Comparison of ENCODE assay signal across 9 cellular contexts in genomic region chr6:41638801-41639555, GRCh38. TPM values are rescaled to one million over a fixed set of nuclear protein-coding genes. Genes with fewer than 3 reads are reported as not detected.
DNase-seq lines count a peak whose midpoint lies in the region; ATAC-seq and TF ChIP-seq lines count a peak whose summit lies in the region.
"Had no signal": no experiment of that assay in that cellular context is flagged by ENCODE, and none has a peak within 500 bp of the region (broad histone marks: within the 10 kb centered on the region; RNA-seq: fewer than 3 reads in every experiment).

No MANE protein-coding gene starts in this region.

- H3K4me3 ChIP-seq in lower lobe of right lung (peak overlapping the region; percentile 57), stomach smooth muscle (ENCODE audit: low read length in 2 of 2) (peak overlapping the region; percentile 43 to 69)

- no peak overlapping the region for H3K9ac ChIP-seq in stomach smooth muscle (ENCODE audit: low read length in 2 of 2)

- peaks cover 28% of the 10 kb centered on the region for H3K27me3 ChIP-seq in lower lobe of right lung (ENCODE audit: low read depth)
- H3K27me3 ChIP-seq in stomach smooth muscle (ENCODE audit: control insufficient read depth in 1 of 2, insufficient read depth in 2 of 2, low read length in 2 of 2): peaks cover 28 to 38% of the 10 kb centered on the region in 2 donors

- ATAC-seq in lower lobe of right lung: peak; percentile 8 to 10
- no peak for ATAC-seq in GM21447 (IDR thresholded peaks at IDR 0.05; ENCODE audit: unreplicated experiment)

- no peaks in the 10 kb centered on the region for H3K9me3 ChIP-seq in lower lobe of right lung
- no peaks in the 10 kb centered on the region for H3K9me3 ChIP-seq in stomach smooth muscle (ENCODE audit: control insufficient read depth in 2 of 2, low read length in 2 of 2)

- no peak for TF ChIP-seq CTCF in lower lobe of right lung (IDR thresholded peaks at IDR 0.05)

- intact Hi-C loops in lower lobe of right lung (cut with DNase I): no loop called here

- H3K27ac ChIP-seq in lower lobe of right lung (peak overlapping the region; percentile 51), stomach smooth muscle (ENCODE audit: low read length) (no peak overlapping the region)

- H3K36me3 ChIP-seq in lower lobe of right lung (no peaks in the 10 kb centered on the region), stomach smooth muscle (ENCODE audit: control insufficient read depth in 2 of 2, insufficient read depth in 2 of 2, low read length in 2 of 2) (no peaks in the 10 kb centered on the region)

- H3K4me1 ChIP-seq in lower lobe of right lung: peaks cover 30% of the 10 kb centered on the region
- peaks cover 30% of the 10 kb centered on the region for H3K4me1 ChIP-seq in stomach smooth muscle (ENCODE audit: control insufficient read depth, insufficient read depth, low read length)

- DNase-seq in RPMI7951 (ENCODE audit: low read depth) (peak; percentile 19), ecto neural progenitor cell (ENCODE audit: low spot score) (peak; percentile 75), lower lobe of right lung (peak; percentile 43), COLO668 (lab: John Stamatoyannopoulos, UW; ENCODE audit: unreplicated experiment) (no peak)
- DNase-seq in NK-92 treated with Interleukin-12 subunit alpha and Interleukin-12 subunit beta, amount 100 ng/mL, for 24 hours (lab: John Stamatoyannopoulos, UW): no peak
- DNase-seq in activated CD4-positive, CD25-positive, alpha-beta regulatory T cell treated with anti-CD3 and anti-CD28 coated beads, Interleukin-2, amount 50 U/mL, for 72 hours: no peak
- DNase-seq: activated CD4-positive, alpha-beta memory T cell treated with anti-CD3 and anti-CD28 coated beads, Interleukin-2, amount 10 ng/mL, durations not matched to agents 7 days and 5 days had no signal

RNA-seq across cellular contexts. Expression of gene MDFI, which starts 0.7 kb away (rescaled TPM):
- 2.6 and 5.0 TPM in 2 replicates for total RNA-seq in RPMI7951 (2014; rRNA removed; shearing (Covaris generic))
- 10.6 TPM for total RNA-seq in lower lobe of right lung
- total RNA-seq: activated CD4-positive, alpha-beta memory T cell treated with anti-CD3 and anti-CD28 coated beads, Interleukin-2, amount 10 ng/mL, durations not matched to agents 7 days and 5 days had no signal

Comparison
In these comparisons a context has a peak if more than half of its experiments do, and no peak if none do; other contexts are left out.
1. DNase-seq: peak in RPMI7951 (single experiment), ecto neural progenitor cell (single experiment) and lower lobe of right lung (single experiment); none in NK-92 treated with Interleukin-12 subunit alpha and Interleukin-12 subunit beta, amount 100 ng/mL, for 24 hours (single experiment), COLO668 (single experiment) and activated CD4-positive, CD25-positive, alpha-beta regulatory T cell treated with anti-CD3 and anti-CD28 coated beads, Interleukin-2, amount 50 U/mL, for 72 hours (single experiment).